13 cellular contexts compared by ENCODE assay signal in genomic region chrX:46571423-46572294, GRCh38. TPM values are rescaled to one million over a fixed set of nuclear protein-coding genes. Genes with fewer than 3 reads are reported as not detected.
DNase-seq lines count a peak whose midpoint lies in the region; ATAC-seq and TF ChIP-seq lines count a peak whose summit lies in the region.
"Had no signal": no experiment of that assay in that cellular context is flagged by ENCODE, and none has a peak within 500 bp of the region (broad histone marks: within the 10 kb centered on the region; RNA-seq: fewer than 3 reads in every experiment).

No MANE protein-coding gene starts in this region.

- no peaks in the 10 kb centered on the region for H3K9me3 Mint-ChIP-seq in WTC11
- H3K9me3 Mint-ChIP-seq in immature natural killer cell, result no peaks in the 10 kb centered on the region

- H3K27ac Mint-ChIP-seq in WTC11, result peak overlapping the region; percentile 66; the same call in 1 of the 2 replicates
- peak overlapping the region in 5 of 6 donors; percentile 15 to 76 (median 73) for H3K27ac Mint-ChIP-seq in immature natural killer cell

- no peaks in the 10 kb centered on the region for H3K36me3 ChIP-seq in testis (ENCODE audit: low read depth, missing control alignments)
- H3K36me3 ChIP-seq: thyroid gland had no signal

- WGBS in testis, 2 donors, result 90 to 92% methylated on average over 7 to 10 of the region's 10 CpGs

- no peaks in the 10 kb centered on the region for H3K27me3 ChIP-seq in testis
- H3K27me3 ChIP-seq: thyroid gland had no signal

- H3K9me3 ChIP-seq in testis, result no peaks in the 10 kb centered on the region
- H3K9me3 ChIP-seq: thyroid gland had no signal

- no peak for TF ChIP-seq POLR2A in testis (IDR thresholded peaks at IDR 0.05)

- POLR2A ChIA-PET in GM10248 (lab: Yijun Ruan, JAX) (no interaction called here), WTC11 (lab: Charles Lee) (no interaction called here)

- H3K4me3 Mint-ChIP-seq in WTC11 (no peak overlapping the region), immature natural killer cell (peak overlapping the region in 2 of 5 donors; percentile 18 to 68)

- no peaks in the 10 kb centered on the region for H3K4me1 ChIP-seq in testis

- H3K27me3 Mint-ChIP-seq in WTC11 (ENCODE audit: low read depth) (peaks cover 3% of the 10 kb centered on the region), immature natural killer cell (ENCODE audit: low read depth in 3 of 3) (peaks cover 0 to 5% (median 4%) of the 10 kb centered on the region in 3 donors)

- TF ChIP-seq CTCF in GM10248 (IDR thresholded peaks at IDR 0.05; ENCODE audit: control extremely low read depth, extremely low read depth, low read depth, missing control alignments) (no peak), WTC11 (IDR thresholded peaks at IDR 0.05) (no peak), testis (IDR thresholded peaks at IDR 0.05) (no peak)

- peak; percentile 24 for ATAC-seq in GM18870 (IDR thresholded peaks at IDR 0.05; ENCODE audit: unreplicated experiment)
- no peak for ATAC-seq in WTC11
- ATAC-seq in GM19023 (IDR thresholded peaks at IDR 0.05; ENCODE audit: unreplicated experiment), result no peak
- ATAC-seq: K562, left ventricle myocardium superior had no signal

- CTCF ChIA-PET in GM10248 (lab: Yijun Ruan, JAX) (interaction anchor here (0.8 to 1.5 kb wide), 7 partner anchors 8 to 225 kb away, joined by 3 to 5 read pairs (median 3); no protein-coding TSS in a partner anchor), WTC11 (lab: Charles Lee) (interaction anchor here (1.0 kb wide), 1 partner anchor 225 kb away, joined by 3 read pairs; no protein-coding TSS in a partner anchor)

- no peak overlapping the region for H3K4me3 ChIP-seq in testis
- H3K4me3 ChIP-seq: K562, skin epidermis, thyroid gland had no signal

- peak; percentile 39 for DNase-seq in GM10248 (ENCODE audit: extremely low spot score)
- no peak for DNase-seq in WTC11 (ENCODE audit: low spot score)
- no peak for DNase-seq in immature natural killer cell
- DNase-seq in testis, result no peak
- DNase-seq in SHP77 (lab: John Stamatoyannopoulos, UW), result no peak
- DNase-seq: left ventricle myocardium superior, NCI-H510A, thyroid gland had no signal

- intact Hi-C loops in testis (cut with DNase I; ENCODE audit: low total_unique reads), result loop anchor here (10.0 kb wide), 1 partner anchor 63 kb away; no protein-coding TSS in a partner anchor

- peaks cover 27% of the 10 kb centered on the region for H3K4me1 Mint-ChIP-seq in WTC11
- H3K4me1 Mint-ChIP-seq in immature natural killer cell, result peaks cover 28 to 31% of the 10 kb centered on the region in 2 donors

- H3K36me3 Mint-ChIP-seq in WTC11 (no peaks in the 10 kb centered on the region), immature natural killer cell (no peaks in the 10 kb centered on the region)

- no peak overlapping the region for H3K27ac ChIP-seq in testis
- H3K27ac ChIP-seq: RWPE1, thyroid gland had no signal

TF ChIP-seq in WTC11, 78 proteins besides CTCF, POLR2A, EP300 and RAD21 (continues in another document):
- TF ChIP-seq PRRX2 (CRISPR knock-in tag; IDR thresholded peaks at IDR 0.05), result no peak
- TF ChIP-seq ARID4B (CRISPR knock-in tag; IDR thresholded peaks at IDR 0.05; ENCODE audit: borderline replicate concordance), result no peak
- TF ChIP-seq NFE2L1 (CRISPR knock-in tag; IDR thresholded peaks at IDR 0.05), result no peak
- TF ChIP-seq ZNF232 (CRISPR knock-in tag; IDR thresholded peaks at IDR 0.05), result no peak
- no peak for TF ChIP-seq SMAD4 (CRISPR knock-in tag; IDR thresholded peaks at IDR 0.05)
- TF ChIP-seq OVOL2 (CRISPR knock-in tag; IDR thresholded peaks at IDR 0.05; ENCODE audit: borderline replicate concordance), result no peak
- no peak for TF ChIP-seq USF1 (CRISPR knock-in tag; IDR thresholded peaks at IDR 0.05)
- no peak for TF ChIP-seq GABPB1 (CRISPR knock-in tag; IDR thresholded peaks at IDR 0.05)
- TF ChIP-seq CDX4 (CRISPR knock-in tag; IDR thresholded peaks at IDR 0.05; ENCODE audit: borderline replicate concordance), result no peak
- TF ChIP-seq KAT7 (CRISPR knock-in tag; IDR thresholded peaks at IDR 0.05; ENCODE audit: borderline replicate concordance), result no peak
- TF ChIP-seq MYBL2 (CRISPR knock-in tag; IDR thresholded peaks at IDR 0.05), result no peak
- no peak for TF ChIP-seq NFYB (CRISPR knock-in tag; conservative IDR thresholded peaks at IDR 0.05; ENCODE audit: low read depth)
- TF ChIP-seq HMGA2 (CRISPR knock-in tag; IDR thresholded peaks at IDR 0.05), result no peak
- no peak for TF ChIP-seq FOXK1 (CRISPR knock-in tag; IDR thresholded peaks at IDR 0.05)
- no peak for TF ChIP-seq AFF4 (CRISPR knock-in tag; IDR thresholded peaks at IDR 0.05; ENCODE audit: borderline replicate concordance)

RNA-seq across cellular contexts. Expression of gene CHST7, which starts 1.9 kb away (rescaled TPM):
- 17.0 to 19.6 TPM (median 18.5 TPM) in 3 replicates for total RNA-seq in WTC11 (2021)
- 1 to 10 TPM; 1.2 to 3.3 (median 3.3) TPM for polyA plus RNA-seq in immature natural killer cell
- 10 to 100 TPM in 1 of 2 donors, 1 to 10 TPM in 1; 9.4 to 18.7 TPM for total RNA-seq in testis
- 2.5 TPM for polyA plus RNA-seq in testis (ENCODE audit: insufficient read depth, low read depth, low replicate concordance)

RNA-seq across cellular contexts. Expression of gene ZNF674, which starts 26.4 kb away (rescaled TPM):
- total RNA-seq in WTC11 (2021) (4.4 to 7.6 TPM (median 7.0 TPM) in 3 replicates), testis (1 to 10 TPM; 6.3 to 8.2 TPM)
- polyA plus RNA-seq in immature natural killer cell (under 1 TPM in 2 of 3 donors, not detected in 1; 0.48 to 0.75 TPM), testis (ENCODE audit: insufficient read depth, low read depth, low replicate concordance) (2.4 TPM)
